In genomic region chr14:93006484-93007128, GRCh38 we compare ENCODE assay signal across 12 cellular contexts.
DNase-seq lines count a peak whose midpoint lies in the region; ATAC-seq, FAIRE-seq and TF ChIP-seq lines count a peak whose summit lies in the region.
"Had no signal": no experiment of that assay in that cellular context is flagged by ENCODE, and none has a peak within 500 bp of the region (broad histone marks: within the 10 kb centered on the region; RNA-seq: fewer than 3 reads in every experiment).

No MANE protein-coding gene starts in this region.

- H3K4me3 ChIP-seq in HEK293 (ENCODE audit: low read depth, low read length) (no peak overlapping the region), fibroblast of the aortic adventitia (ENCODE audit: low read depth, low read length) (no peak overlapping the region)
- H3K4me3 ChIP-seq: lung had no signal

- H3K27me3 Mint-ChIP-seq in stimulated activated memory B cell treated with anti-CD40 and anti-IgM and Interleukin-4, amounts not matched to agents 10 μg/mL and 1 μg/mL and 100 μg/mL, for 72 hours = no peaks in the 10 kb centered on the region
- H3K27me3 Mint-ChIP-seq: activated naive CD4-positive, alpha-beta T cell treated with anti-CD3 and anti-CD28 coated beads, Interleukin-2, amount 50 U/mL, for 24 hours; stimulated activated naive CD8-positive, alpha-beta T cell treated with anti-CD3 and anti-CD28 coated beads, Interleukin-15, Interleukin-2, amounts not matched to agents 100 ng/mL and 50 ng/mL, for 24 hours had no signal

- H3K36me3 ChIP-seq in HEK293 (ENCODE audit: control insufficient read depth in 2 of 2, insufficient read depth in 1 of 2, low read length in 2 of 2) = no peaks in the 10 kb centered on the region

- H3K9me3 Mint-ChIP-seq in stimulated activated memory B cell treated with anti-CD40 and anti-IgM and Interleukin-4, amounts not matched to agents 10 μg/mL and 1 μg/mL and 100 μg/mL, for 72 hours = no peaks in the 10 kb centered on the region
- H3K9me3 Mint-ChIP-seq: activated naive CD4-positive, alpha-beta T cell treated with anti-CD3 and anti-CD28 coated beads, Interleukin-2, amount 50 U/mL, for 24 hours; stimulated activated naive CD8-positive, alpha-beta T cell treated with anti-CD3 and anti-CD28 coated beads, Interleukin-15, Interleukin-2, amounts not matched to agents 100 ng/mL and 50 ng/mL, for 24 hours had no signal

- H3K27ac ChIP-seq in HEK293 (ENCODE audit: extremely low read depth, low read depth, low read length) = no peak overlapping the region
- H3K27ac ChIP-seq: KMS-11 had no signal

- no peaks in the 10 kb centered on the region for H3K9me3 ChIP-seq in HEK293 (ENCODE audit: control insufficient read depth, insufficient read depth, low read depth, low read length)

- peaks cover 27% of the 10 kb centered on the region for H3K36me3 Mint-ChIP-seq in stimulated activated memory B cell treated with anti-CD40 and anti-IgM and Interleukin-4, amounts not matched to agents 10 μg/mL and 1 μg/mL and 100 μg/mL, for 72 hours

- H3K4me1 ChIP-seq in HEK293 (ENCODE audit: control insufficient read depth, insufficient read depth, low read length) = peaks cover 7% of the 10 kb centered on the region

- H3K4me1 Mint-ChIP-seq in stimulated activated memory B cell treated with anti-CD40 and anti-IgM and Interleukin-4, amounts not matched to agents 10 μg/mL and 1 μg/mL and 100 μg/mL, for 72 hours = peaks cover 71% of the 10 kb centered on the region

- peak; percentile 21 for ATAC-seq in stimulated activated memory B cell treated with anti-CD40 and anti-IgM and Interleukin-4, amounts not matched to agents 10 μg/mL and 1 μg/mL and 100 μg/mL, for 72 hours
- ATAC-seq in HG03439 (IDR thresholded peaks at IDR 0.05; ENCODE audit: unreplicated experiment) = no peak
- ATAC-seq in HG03442 (IDR thresholded peaks at IDR 0.05; ENCODE audit: unreplicated experiment) = no peak

- H3K4me3 Mint-ChIP-seq in stimulated activated memory B cell treated with anti-CD40 and anti-IgM and Interleukin-4, amounts not matched to agents 10 μg/mL and 1 μg/mL and 100 μg/mL, for 72 hours = peak overlapping the region; percentile 56
- H3K4me3 Mint-ChIP-seq: activated naive CD4-positive, alpha-beta T cell treated with anti-CD3 and anti-CD28 coated beads, Interleukin-2, amount 50 U/mL, for 24 hours; stimulated activated naive CD8-positive, alpha-beta T cell treated with anti-CD3 and anti-CD28 coated beads, Interleukin-15, Interleukin-2, amounts not matched to agents 100 ng/mL and 50 ng/mL, for 24 hours had no signal

- CTCF ChIA-PET in HEK293 (lab: Yijun Ruan, JAX) = interaction anchor here (0.7 kb wide), 1 partner anchor 17 kb away, joined by 3 read pairs; no protein-coding TSS in a partner anchor

- peak overlapping the region; percentile 90 for H3K27ac Mint-ChIP-seq in stimulated activated memory B cell treated with anti-CD40 and anti-IgM and Interleukin-4, amounts not matched to agents 10 μg/mL and 1 μg/mL and 100 μg/mL, for 72 hours
- H3K27ac Mint-ChIP-seq: activated naive CD4-positive, alpha-beta T cell treated with anti-CD3 and anti-CD28 coated beads, Interleukin-2, amount 50 U/mL, for 24 hours; stimulated activated naive CD8-positive, alpha-beta T cell treated with anti-CD3 and anti-CD28 coated beads, Interleukin-15, Interleukin-2, amounts not matched to agents 100 ng/mL and 50 ng/mL, for 24 hours had no signal

- peak; percentile 16 for DNase-seq in RCC 7860 (ENCODE audit: low spot score)
- DNase-seq in fibroblast of the aortic adventitia (ENCODE audit: low read depth) = peak; percentile 25
- no peak for DNase-seq in GM19238 (ENCODE audit: insufficient read length, low spot score)

- FAIRE-seq in RCC 7860 (lab: Jason Lieb, UNC) = no peak
- FAIRE-seq: G401.6 had no signal

- TF ChIP-seq CTCF in HEK293 (tag by site-specific recombination; IDR thresholded peaks at IDR 0.05) (no peak), fibroblast of the aortic adventitia (IDR thresholded peaks at IDR 0.05; ENCODE audit: insufficient read depth, low read length) (no peak)

- POLR2A ChIA-PET in HEK293 (lab: Yijun Ruan, JAX) = no interaction called here

TF ChIP-seq in HEK293, 187 proteins besides CTCF, POLR2A, EP300 and RAD21 (continues in another document):
- TF ChIP-seq ZNF513 (tag by site-specific recombination; IDR thresholded peaks at IDR 0.05) = no peak
- TF ChIP-seq IKZF3 (tag by site-specific recombination; IDR thresholded peaks at IDR 0.05) = peak; percentile 71
- no peak for TF ChIP-seq ZNF169 (tag by site-specific recombination; IDR thresholded peaks at IDR 0.05)
- TF ChIP-seq PATZ1 (tag by site-specific recombination; IDR thresholded peaks at IDR 0.05) = no peak
- TF ChIP-seq ZNF560 (tag by site-specific recombination; IDR thresholded peaks at IDR 0.05; ENCODE audit: borderline replicate concordance) = no peak
- TF ChIP-seq ZNF398 (tag by site-specific recombination; IDR thresholded peaks at IDR 0.05) = peak; percentile 33; the same call in 1 of the 2 replicates
- no peak for TF ChIP-seq ZNF449 (tag by site-specific recombination; IDR thresholded peaks at IDR 0.05)
- 0 out of 2 replicates have a peak, but pooled peaks have one; percentile 15 for TF ChIP-seq OSR2 (tag by site-specific recombination; IDR thresholded peaks at IDR 0.05)
- TF ChIP-seq ZBTB1 (tag by site-specific recombination; IDR thresholded peaks at IDR 0.05) = no peak
